Comparison of ENCODE assay signal across 11 cellular contexts in the genomic region with DNA sequence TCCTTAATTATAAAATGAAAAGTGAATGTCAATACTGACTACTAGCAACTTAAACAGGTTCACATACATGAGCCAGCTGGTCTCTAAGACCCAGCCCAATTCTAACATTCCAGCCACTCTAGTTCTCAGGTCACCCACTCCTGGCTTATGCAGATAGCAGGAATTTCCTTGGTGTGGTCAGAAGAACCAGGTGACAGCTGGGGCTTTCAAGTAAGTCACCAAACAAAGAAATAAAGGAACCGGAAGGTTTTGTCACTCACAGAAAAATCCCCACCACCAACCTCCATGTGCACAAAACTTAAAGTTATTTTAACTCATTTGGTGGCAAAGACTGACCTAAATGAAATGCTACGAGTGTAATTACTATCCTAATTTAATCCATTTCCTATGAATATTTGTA.
DNase-seq lines count a peak whose midpoint lies in the region; ATAC-seq and TF ChIP-seq lines count a peak whose summit lies in the region.
"Had no signal": no experiment of that assay in that cellular context is flagged by ENCODE, and none has a peak within 500 bp of the region (broad histone marks: within the 10 kb centered on the region; RNA-seq: fewer than 3 reads in every experiment).

No MANE protein-coding gene starts in this region.

- peaks cover 19% of the 10 kb centered on the region for H3K4me1 Mint-ChIP-seq in activated B cell treated with CpG ODN at 0.5 μM for 24 hours

- no peaks in the 10 kb centered on the region for H3F3A ChIP-seq in PC-3 (ENCODE audit: low read length, unreplicated experiment)

- no TSS peak for BruUV-seq in PC-3 (replicated peaks; lab: Mats Ljungman, UMichigan)

- H3K27ac ChIP-seq in left ventricle myocardium inferior (replicated peaks), result no peak overlapping the region
- no peak overlapping the region for H3K27ac ChIP-seq in PC-3 (ENCODE audit: low read length)

- H3K9ac ChIP-seq in PC-3 (ENCODE audit: low read length), result no peak overlapping the region

- H3K36me3 ChIP-seq in left ventricle myocardium inferior (no peaks in the 10 kb centered on the region), PC-3 (ENCODE audit: low read depth, low read length) (no peaks in the 10 kb centered on the region)

- H3K27me3 ChIP-seq in left ventricle myocardium inferior (ENCODE audit: low read depth), result peaks cover 6% of the 10 kb centered on the region
- H3K27me3 ChIP-seq in PC-3 (ENCODE audit: low read length), result no peaks in the 10 kb centered on the region

- H3K4me3 Mint-ChIP-seq in activated B cell treated with CpG ODN at 0.5 μM for 24 hours, result no peak overlapping the region

- no peaks in the 10 kb centered on the region for H3K36me3 Mint-ChIP-seq in activated B cell treated with CpG ODN at 0.5 μM for 24 hours (ENCODE audit: low read depth)

- POLR2A ChIA-PET in activated B cell treated with CpG ODN at 0.5 μM for 24 hours (lab: Charles Lee) (interaction anchor here (0.6 kb wide), 1 partner anchor 25 kb away, joined by 3 read pairs; no protein-coding TSS in a partner anchor), PC-3 (lab: Charles Lee; ENCODE audit: unreplicated experiment) (no interaction called here)

- H3K4me1 ChIP-seq in left ventricle myocardium inferior, result no peaks in the 10 kb centered on the region
- no peaks in the 10 kb centered on the region for H3K4me1 ChIP-seq in PC-3 (ENCODE audit: insufficient read depth, low read length)

- no peaks in the 10 kb centered on the region for H4K20me1 ChIP-seq in PC-3 (ENCODE audit: low read length)

- peak; percentile 78 for ATAC-seq in GM18499 (IDR thresholded peaks at IDR 0.05; ENCODE audit: insufficient read depth, unreplicated experiment)
- ATAC-seq in GM19452 (IDR thresholded peaks at IDR 0.05; ENCODE audit: unreplicated experiment), result peak; percentile 77
- peak; percentile 63 for ATAC-seq in HG03039 (IDR thresholded peaks at IDR 0.05; ENCODE audit: unreplicated experiment)
- ATAC-seq in activated B cell treated with CpG ODN at 0.5 μM for 24 hours (ENCODE audit: low read depth), result peak; percentile 45
- no peak for ATAC-seq in GM18505 (IDR thresholded peaks at IDR 0.05; ENCODE audit: unreplicated experiment)
- no peak for ATAC-seq in PC-3

- H3K27me3 Mint-ChIP-seq in activated B cell treated with CpG ODN at 0.5 μM for 24 hours, result peaks cover 8% of the 10 kb centered on the region

- no peaks in the 10 kb centered on the region for H3K9me2 ChIP-seq in PC-3 (replicated peaks; ENCODE audit: low read length)

- no peak overlapping the region for H3K4me2 ChIP-seq in PC-3 (ENCODE audit: low read length)

- H2AFZ ChIP-seq in PC-3 (ENCODE audit: low read length), result no peak overlapping the region

- TF ChIP-seq POLR2A in GM18505 (IDR thresholded peaks at IDR 0.05; ENCODE audit: borderline replicate concordance, extremely low read depth, insufficient read depth, insufficient read length), result no peak

- TF ChIP-seq CTCF in activated B cell treated with CpG ODN at 0.5 μM for 24 hours (IDR thresholded peaks at IDR 0.05), result no peak
- TF ChIP-seq CTCF in left ventricle myocardium inferior (IDR thresholded peaks at IDR 0.05; ENCODE audit: borderline replicate concordance), result no peak
- TF ChIP-seq CTCF in PC-3 (conservative IDR thresholded peaks at IDR 0.05; ENCODE audit: low read depth, low read length), result no peak

- H3K4me3 ChIP-seq in left ventricle myocardium inferior, result no peak overlapping the region
- no peak overlapping the region for H3K4me3 ChIP-seq in PC-3 (ENCODE audit: low read length)

- DNase-seq in activated B cell treated with CpG ODN at 0.5 μM for 24 hours (no peak), cerebellar nuclear complex (lab: John Stamatoyannopoulos, UW) (no peak), left ventricle myocardium inferior (no peak), PC-3 (no peak)
- DNase-seq: hypothalamus, Kasumi-1, T1000 had no signal

- no peaks in the 10 kb centered on the region for H3K79me2 ChIP-seq in PC-3 (ENCODE audit: low read length)

- intact Hi-C loops in activated B cell treated with CpG ODN at 0.5 μM for 24 hours (cut with micrococcal nuclease) (no loop called here), left ventricle myocardium inferior (cut with micrococcal nuclease) (no loop called here), PC-3 (cut with micrococcal nuclease) (no loop called here)

- CTCF ChIA-PET in activated B cell treated with CpG ODN at 0.5 μM for 24 hours (lab: Charles Lee) (no interaction called here), PC-3 (lab: Charles Lee) (interaction anchor here (1.7 kb wide), 1 partner anchor 62 kb away, joined by 5 read pairs; no protein-coding TSS in a partner anchor)

- H3K9me3 Mint-ChIP-seq in activated B cell treated with CpG ODN at 0.5 μM for 24 hours, result no peaks in the 10 kb centered on the region

- peak overlapping the region; percentile 19 for H3K27ac Mint-ChIP-seq in activated B cell treated with CpG ODN at 0.5 μM for 24 hours

- H3K9me3 ChIP-seq in left ventricle myocardium inferior (replicated peaks) (no peaks in the 10 kb centered on the region), PC-3 (ENCODE audit: low read length) (no peaks in the 10 kb centered on the region)

Comparison
In these comparisons a context has a peak if more than half of its experiments do, and no peak if none do; other contexts are left out.
1. ATAC-seq: peak in GM18499 (single experiment), GM19452 (single experiment), HG03039 (single experiment) and activated B cell treated with CpG ODN at 0.5 μM for 24 hours (single experiment); none in GM18505 (single experiment) and PC-3 (single experiment).